In the genomic region with DNA sequence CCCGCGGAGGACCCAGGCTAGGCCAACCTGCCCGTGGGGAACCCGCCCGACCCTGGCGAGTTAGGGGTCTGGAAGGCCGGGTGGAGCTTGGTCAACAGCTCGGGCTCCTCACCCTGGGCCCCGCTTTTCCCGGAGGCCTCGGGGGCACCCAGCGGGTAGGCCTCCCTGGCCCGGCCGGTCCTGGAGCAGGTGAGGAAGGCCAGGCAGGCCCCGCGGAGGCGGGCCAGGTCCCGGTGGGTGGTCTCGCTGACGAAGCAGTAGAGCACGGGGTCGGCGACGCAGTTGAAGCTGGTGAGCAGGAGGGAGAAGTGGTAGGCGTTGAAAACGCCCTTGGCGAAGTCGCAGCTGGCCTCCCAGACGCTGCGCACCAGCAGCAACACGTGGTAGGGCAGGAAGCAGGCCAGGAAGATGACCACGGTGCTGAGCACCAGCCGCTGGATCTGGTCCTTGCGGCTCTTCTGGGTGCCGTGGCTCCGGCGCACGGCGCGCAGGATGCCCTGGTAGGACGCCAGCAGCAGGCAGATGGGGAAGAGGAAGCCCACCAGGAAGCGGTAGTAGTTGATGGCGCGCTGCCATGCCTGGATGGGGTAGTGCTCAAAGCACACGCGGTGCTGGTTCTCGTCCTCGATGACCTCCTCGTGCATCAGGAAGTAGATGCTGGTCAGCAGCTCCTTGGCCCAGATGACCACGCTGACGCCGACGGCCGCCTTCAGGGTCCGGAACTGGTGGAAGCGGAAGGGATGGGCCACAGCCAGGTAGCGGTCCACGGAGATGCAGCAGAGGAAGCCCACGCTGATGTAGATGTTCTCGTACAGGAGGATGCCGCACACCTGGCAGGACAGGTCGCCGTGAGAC, we compare ENCODE assay signal across 28 cellular contexts. TPM values are rescaled to one million over a fixed set of nuclear protein-coding genes. Genes with fewer than 3 reads are reported as not detected.
A peak's percentile ranks its signal among the peaks of the same experiment; 100 is the strongest.
DNase-seq lines count a peak whose midpoint lies in the region; ATAC-seq, FAIRE-seq and TF ChIP-seq lines count a peak whose summit lies in the region.
"Had no signal": no experiment of that assay in that cellular context is flagged by ENCODE, and none has a peak within 500 bp of the region (broad histone marks: within the 10 kb centered on the region; RNA-seq: fewer than 3 reads in every experiment).

No MANE protein-coding gene starts in this region.

- no peaks in the 10 kb centered on the region for H3K36me3 ChIP-seq in adrenal gland (replicated peaks in 1 of 2)
- H3K36me3 ChIP-seq: neural progenitor cell, right lobe of liver, SJCRH30, vagina had no signal

- H3K4me1 ChIP-seq in adrenal gland (replicated peaks in 1 of 2) = no peaks in the 10 kb centered on the region
- H3K4me1 ChIP-seq: gastrocnemius medialis, neural progenitor cell, right lobe of liver, SJCRH30, tibial artery, vagina had no signal

- H3K27ac ChIP-seq in adrenal gland (no peak overlapping the region), coronary artery (no peak overlapping the region)
- H3K27ac ChIP-seq: gastrocnemius medialis, neural progenitor cell, right lobe of liver, SJCRH30, tibial artery, vagina had no signal

- H3K4me3 Mint-ChIP-seq in activated CD8-positive, alpha-beta T cell treated with anti-CD3 and anti-CD28 coated beads, Interleukin-2, amount 10 ng/mL, durations not matched to agents 7 days and 5 days = no peak overlapping the region
- H3K4me3 Mint-ChIP-seq in activated CD8-positive, alpha-beta T cell treated with anti-CD3 and anti-CD28 coated beads for 36 hours = no peak overlapping the region
- H3K4me3 Mint-ChIP-seq: activated B cell treated with CpG ODN at 0.5 μM for 24 hours, CD14-positive monocyte, memory B cell, neural progenitor cell, T-cell had no signal

- POLR2A ChIA-PET in activated CD8-positive, alpha-beta T cell treated with anti-CD3 and anti-CD28 coated beads, Interleukin-2, amount 10 ng/mL, durations not matched to agents 7 days and 5 days (lab: Charles Lee) = interaction anchor here (0.8 to 4.9 kb wide), 4 partner anchors 10 to 47 kb away, joined by 3 to 79 read pairs (median 4); a partner anchor contains a TSS
- POLR2A ChIA-PET in activated CD8-positive, alpha-beta T cell treated with anti-CD3 and anti-CD28 coated beads for 36 hours (lab: Charles Lee) = interaction anchor here (0.9 to 6.5 kb wide), 3 partner anchors 10 to 30 kb away, joined by 3 to 62 read pairs (median 3); a partner anchor contains a TSS

- no peaks in the 10 kb centered on the region for H3K27me3 Mint-ChIP-seq in activated CD8-positive, alpha-beta T cell treated with anti-CD3 and anti-CD28 coated beads, Interleukin-2, amount 10 ng/mL, durations not matched to agents 7 days and 5 days (ENCODE audit: low read depth)
- H3K27me3 Mint-ChIP-seq in activated CD8-positive, alpha-beta T cell treated with anti-CD3 and anti-CD28 coated beads for 36 hours = no peaks in the 10 kb centered on the region
- H3K27me3 Mint-ChIP-seq: activated B cell treated with CpG ODN at 0.5 μM for 24 hours, memory B cell, T-cell had no signal

- TF ChIP-seq CTCF in activated CD8-positive, alpha-beta T cell treated with anti-CD3 and anti-CD28 coated beads for 36 hours (IDR thresholded peaks at IDR 0.05) = no peak
- TF ChIP-seq CTCF in adrenal gland (IDR thresholded peaks at IDR 0.05) = no peak
- no peak for TF ChIP-seq CTCF in coronary artery (IDR thresholded peaks at IDR 0.05)

- H3K4me1 Mint-ChIP-seq in activated CD8-positive, alpha-beta T cell treated with anti-CD3 and anti-CD28 coated beads, Interleukin-2, amount 10 ng/mL, durations not matched to agents 7 days and 5 days (ENCODE audit: low read depth) = peaks cover 79% of the 10 kb centered on the region
- peaks cover 58% of the 10 kb centered on the region for H3K4me1 Mint-ChIP-seq in activated CD8-positive, alpha-beta T cell treated with anti-CD3 and anti-CD28 coated beads for 36 hours (ENCODE audit: low read depth)

- DNase-seq in activated CD8-positive, alpha-beta T cell treated with anti-CD3 and anti-CD28 coated beads, Interleukin-2, amount 10 ng/mL, durations not matched to agents 7 days and 5 days = no peak
- DNase-seq in activated CD8-positive, alpha-beta T cell treated with anti-CD3 and anti-CD28 coated beads for 36 hours = no peak
- DNase-seq in GM12891 (ENCODE audit: insufficient read length, low spot score) = no peak
- DNase-seq in adrenal gland = peak in 5 of 7 donors; percentile 22 to 65 (median 32)
- DNase-seq in left lobe of liver (ENCODE audit: low spot score) = no peak
- no peak for DNase-seq in NCI-H446 treated with DMSO at 0.1 percent for 48 hours (lab: John Stamatoyannopoulos, UW)
- DNase-seq in coronary artery (ENCODE audit: low spot score) = no peak
- DNase-seq: activated B cell treated with CpG ODN at 0.5 μM for 24 hours; activated effector memory CD4-positive, alpha-beta T cell treated with anti-CD3 and anti-CD28 coated beads, Interleukin-2, amount 50 U/mL, for 16 hours; gastrocnemius medialis; GOT3; KBM-7; NCI-H1092 treated with DMSO at 0.1 percent for 48 hours; NCI-H1694 treated with DMSO at 0.1 percent for 48 hours; NCI-H82; Peyer's patch; right lobe of liver; SJCRH30; stimulated activated CD4-positive, alpha-beta T cell treated with anti-CD3 and anti-CD28 coated beads, Interleukin-2, amount 100 ng/mL, for 48 hours; T-cell; tibial artery had no signal

- CTCF ChIA-PET in activated CD8-positive, alpha-beta T cell treated with anti-CD3 and anti-CD28 coated beads, Interleukin-2, amount 10 ng/mL, durations not matched to agents 7 days and 5 days (lab: Charles Lee) = interaction anchor here (1.1 kb wide), 1 partner anchor 57 kb away, joined by 4 read pairs; no protein-coding TSS in a partner anchor
- CTCF ChIA-PET in activated CD8-positive, alpha-beta T cell treated with anti-CD3 and anti-CD28 coated beads for 36 hours (lab: Charles Lee) = interaction anchor here (1.2 to 1.3 kb wide), 2 partner anchors 10 to 61 kb away, joined by 4 to 5 read pairs; no protein-coding TSS in a partner anchor

- H3K36me3 Mint-ChIP-seq in activated CD8-positive, alpha-beta T cell treated with anti-CD3 and anti-CD28 coated beads, Interleukin-2, amount 10 ng/mL, durations not matched to agents 7 days and 5 days (ENCODE audit: low read depth) = peaks cover 84% of the 10 kb centered on the region
- H3K36me3 Mint-ChIP-seq in activated CD8-positive, alpha-beta T cell treated with anti-CD3 and anti-CD28 coated beads for 36 hours (ENCODE audit: low read depth) = peaks cover 65% of the 10 kb centered on the region

- ATAC-seq in activated CD8-positive, alpha-beta T cell treated with anti-CD3 and anti-CD28 coated beads, Interleukin-2, amount 10 ng/mL, durations not matched to agents 7 days and 5 days = no peak
- no peak for ATAC-seq in activated CD8-positive, alpha-beta T cell treated with anti-CD3 and anti-CD28 coated beads for 36 hours
- ATAC-seq in left lobe of liver = peak; percentile 9
- no peak for ATAC-seq in HG03025 (IDR thresholded peaks at IDR 0.05; ENCODE audit: low FRiP score, unreplicated experiment)
- ATAC-seq: gastrocnemius medialis, T-cell had no signal

- H3K27me3 ChIP-seq in adrenal gland = no peaks in the 10 kb centered on the region
- H3K27me3 ChIP-seq: gastrocnemius medialis, neural progenitor cell, Peyer's patch, right lobe of liver, SJCRH30, tibial artery, vagina had no signal

- H3K27ac Mint-ChIP-seq in activated CD8-positive, alpha-beta T cell treated with anti-CD3 and anti-CD28 coated beads, Interleukin-2, amount 10 ng/mL, durations not matched to agents 7 days and 5 days = peak overlapping the region; percentile 16
- H3K27ac Mint-ChIP-seq in activated CD8-positive, alpha-beta T cell treated with anti-CD3 and anti-CD28 coated beads for 36 hours = no peak overlapping the region
- H3K27ac Mint-ChIP-seq: activated B cell treated with CpG ODN at 0.5 μM for 24 hours, CD14-positive monocyte, memory B cell, neural progenitor cell had no signal

- H3K9me3 Mint-ChIP-seq in activated CD8-positive, alpha-beta T cell treated with anti-CD3 and anti-CD28 coated beads, Interleukin-2, amount 10 ng/mL, durations not matched to agents 7 days and 5 days (ENCODE audit: insufficient read depth) = no peaks in the 10 kb centered on the region
- peaks cover 10% of the 10 kb centered on the region for H3K9me3 Mint-ChIP-seq in activated CD8-positive, alpha-beta T cell treated with anti-CD3 and anti-CD28 coated beads for 36 hours

- TF ChIP-seq POLR2A in GM12891 (IDR thresholded peaks at IDR 0.05; ENCODE audit: low read depth, low read length) = no peak
- TF ChIP-seq POLR2A in adrenal gland (IDR thresholded peaks at IDR 0.05) = no peak

- H3K9me3 ChIP-seq in adrenal gland (replicated peaks in 1 of 3) = no peaks in the 10 kb centered on the region
- H3K9me3 ChIP-seq: gastrocnemius medialis, Peyer's patch, right lobe of liver, vagina had no signal

- 91 to 93% (median 92%) methylated on average over 21 to 63 of the region's 63 CpGs for WGBS in adrenal gland, 4 donors

- intact Hi-C loops in activated CD8-positive, alpha-beta T cell treated with anti-CD3 and anti-CD28 coated beads for 36 hours (cut with micrococcal nuclease) = no loop called here
- intact Hi-C loops in adrenal gland (cut with DNase I) = no loop called here

- H3K4me3 ChIP-seq in adrenal gland (no peak overlapping the region), coronary artery (no peak overlapping the region)
- H3K4me3 ChIP-seq: gastrocnemius medialis, neural progenitor cell, Peyer's patch, right lobe of liver, SJCRH30, tibial artery, vagina had no signal

- peak; percentile 66 for FAIRE-seq in GM12891 (lab: Jason Lieb, UNC)
- FAIRE-seq: endothelial cell of umbilical vein had no signal

TF ChIP-seq in GM12891, 5 proteins besides CTCF, POLR2A, EP300 and RAD21:
- TF ChIP-seq PAX5 (IDR thresholded peaks at IDR 0.05; ENCODE audit: insufficient read depth, low read length, severe bottlenecking) (no peak), TAF1 (IDR thresholded peaks at IDR 0.05; ENCODE audit: low read depth, low read length) (no peak), SPI1 (IDR thresholded peaks at IDR 0.05; ENCODE audit: low read depth, low read length) (no peak), POLR2AphosphoS5 (IDR thresholded peaks at IDR 0.05; ENCODE audit: low read depth, low read length) (no peak), POU2F2 (IDR thresholded peaks at IDR 0.05; ENCODE audit: low read depth, low read length) (no peak)

RNA-seq across cellular contexts. Expression of a gene that starts 10.3 kb away (rescaled TPM):
- total RNA-seq in activated CD8-positive, alpha-beta T cell treated with anti-CD3 and anti-CD28 coated beads, Interleukin-2, amount 10 ng/mL, durations not matched to agents 7 days and 5 days = 10 to 100 TPM; 44.6 to 45.3 TPM
- 10 to 100 TPM; 11.9 to 14.0 TPM for total RNA-seq in activated CD8-positive, alpha-beta T cell treated with anti-CD3 and anti-CD28 coated beads for 36 hours
- 1.7 TPM for polyA plus RNA-seq in GM12891 (2012; ENCODE audit: low read depth, missing spikeins)
- total RNA-seq in adrenal gland (1 to 10 TPM in 3 of 8 donors, under 1 TPM in 4, not detected in 1; 0.29 to 4.5 (median 0.78) TPM), left lobe of liver (0.10 TPM)
- polyA plus RNA-seq in adrenal gland = 1 to 10 TPM; 1.0 to 1.8 (median 1.2) TPM
- total RNA-seq: NCI-H460, SJCRH30 had no signal

Comparison
In these comparisons a context has a peak if more than half of its experiments do, and no peak if none do; other contexts are left out.
1. DNase-seq: peak in adrenal gland (5 of 7); none in activated CD8-positive, alpha-beta T cell treated with anti-CD3 and anti-CD28 coated beads, Interleukin-2, amount 10 ng/mL, durations not matched to agents 7 days and 5 days (single experiment), activated CD8-positive, alpha-beta T cell treated with anti-CD3 and anti-CD28 coated beads for 36 hours (single experiment), GM12891 (single experiment), left lobe of liver (single experiment), NCI-H446 treated with DMSO at 0.1 percent for 48 hours (single experiment) and coronary artery (single experiment).